ENCODE assay signal across 19 cellular contexts in the genomic region with DNA sequence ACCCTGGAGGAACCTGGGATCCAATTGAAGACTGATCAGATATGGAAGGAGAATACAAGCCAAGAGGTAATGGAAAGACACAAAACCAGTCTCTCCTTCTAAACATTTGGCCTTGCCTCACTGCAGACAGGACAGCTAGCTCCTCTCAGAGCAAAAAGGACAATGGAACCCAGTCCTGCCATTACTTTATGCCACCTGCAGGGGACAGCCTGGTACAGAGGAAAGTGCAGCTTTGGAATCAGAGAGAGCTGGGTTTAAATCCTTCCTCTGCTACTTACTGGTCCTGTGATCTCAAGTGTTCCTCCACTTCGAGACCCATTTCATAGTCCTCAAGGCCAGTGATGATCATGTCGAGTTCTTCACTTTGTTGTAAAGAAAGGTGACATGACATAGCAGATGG.
DNase-seq lines count a peak whose midpoint lies in the region; ATAC-seq and TF ChIP-seq lines count a peak whose summit lies in the region.
"Had no signal": no experiment of that assay in that cellular context is flagged by ENCODE, and none has a peak within 500 bp of the region (broad histone marks: within the 10 kb centered on the region; RNA-seq: fewer than 3 reads in every experiment).

No MANE protein-coding gene starts in this region.

- H3K79me2 ChIP-seq in Loucy (ENCODE audit: insufficient read depth, low read length): no peaks in the 10 kb centered on the region
- no peaks in the 10 kb centered on the region for H3K79me2 ChIP-seq in neural progenitor cell (ENCODE audit: low read depth)

- H3K27ac Mint-ChIP-seq in chondrocyte (ENCODE audit: unreplicated experiment) (no peak overlapping the region), neural progenitor cell (no peak overlapping the region)
- H3K27ac Mint-ChIP-seq in stimulated activated memory B cell treated with anti-CD40 and anti-IgM and Interleukin-4, amounts not matched to agents 10 μg/mL and 1 μg/mL and 100 μg/mL, for 72 hours: no peak overlapping the region
- H3K27ac Mint-ChIP-seq: activated T-helper 2 cell treated with anti-CD3 and anti-CD28 coated beads, Interferon-gamma antibody, Interleukin-2, Interleukin-4, amounts not matched to agents 10 μg/mL and 5 μg/mL and 100 μg/mL, durations not matched to agents 14 hours and 24 hours and 36 hours; CD4-positive, CD25-positive, alpha-beta regulatory T cell had no signal

- TF ChIP-seq CTCF in Loucy (conservative IDR thresholded peaks at IDR 0.05; ENCODE audit: low read length): peak; percentile 38
- peak; percentile 16 for TF ChIP-seq CTCF in chondrocyte (IDR thresholded peaks at IDR 0.05)
- peak; percentile 43 for TF ChIP-seq CTCF in neural progenitor cell (IDR thresholded peaks at IDR 0.05)

- no peak for ATAC-seq in stimulated activated memory B cell treated with anti-CD40 and anti-IgM and Interleukin-4, amounts not matched to agents 10 μg/mL and 1 μg/mL and 100 μg/mL, for 72 hours
- ATAC-seq: sciatic nerve; stimulated activated naive CD8-positive, alpha-beta T cell treated with anti-CD3 and anti-CD28 coated beads, Interleukin-15, Interleukin-2, amounts not matched to agents 100 U/mL and 50 U/mL, for 24 hours had no signal

- H3K4me1 Mint-ChIP-seq in chondrocyte (ENCODE audit: low read depth) (peaks cover 16% of the 10 kb centered on the region), neural progenitor cell (peaks cover 40% of the 10 kb centered on the region)
- peaks cover 37% of the 10 kb centered on the region for H3K4me1 Mint-ChIP-seq in stimulated activated memory B cell treated with anti-CD40 and anti-IgM and Interleukin-4, amounts not matched to agents 10 μg/mL and 1 μg/mL and 100 μg/mL, for 72 hours

- peaks cover 3% of the 10 kb centered on the region for H3K9me3 Mint-ChIP-seq in chondrocyte (ENCODE audit: low read depth)
- H3K9me3 Mint-ChIP-seq in neural progenitor cell: peaks cover 8% of the 10 kb centered on the region
- no peaks in the 10 kb centered on the region for H3K9me3 Mint-ChIP-seq in stimulated activated memory B cell treated with anti-CD40 and anti-IgM and Interleukin-4, amounts not matched to agents 10 μg/mL and 1 μg/mL and 100 μg/mL, for 72 hours
- H3K9me3 Mint-ChIP-seq: activated T-helper 2 cell treated with anti-CD3 and anti-CD28 coated beads, Interferon-gamma antibody, Interleukin-2, Interleukin-4, amounts not matched to agents 10 μg/mL and 5 μg/mL and 100 μg/mL, durations not matched to agents 14 hours and 24 hours and 36 hours had no signal

- H3K27ac ChIP-seq in neural progenitor cell: no peak overlapping the region

- H3K27me3 ChIP-seq in Loucy (ENCODE audit: insufficient read depth, low read length, poor library complexity, severe bottlenecking): no peaks in the 10 kb centered on the region
- H3K27me3 ChIP-seq in neural progenitor cell: no peaks in the 10 kb centered on the region

- H3K4me3 Mint-ChIP-seq in chondrocyte (ENCODE audit: unreplicated experiment) (no peak overlapping the region), neural progenitor cell (no peak overlapping the region)
- no peak overlapping the region for H3K4me3 Mint-ChIP-seq in stimulated activated memory B cell treated with anti-CD40 and anti-IgM and Interleukin-4, amounts not matched to agents 10 μg/mL and 1 μg/mL and 100 μg/mL, for 72 hours

- H3K36me3 ChIP-seq in Loucy (ENCODE audit: insufficient read depth, low read length) (no peaks in the 10 kb centered on the region), neural progenitor cell (no peaks in the 10 kb centered on the region)

- no peaks in the 10 kb centered on the region for H3K9me2 ChIP-seq in Loucy (replicated peaks; ENCODE audit: low read depth, low read length)

- H3K4me3 ChIP-seq in Loucy (ENCODE audit: low read length, poor library complexity, severe bottlenecking): no peak overlapping the region
- no peak overlapping the region for H3K4me3 ChIP-seq in neural progenitor cell
- H3K4me3 ChIP-seq: lung had no signal

- no peak overlapping the region for H3K9ac ChIP-seq in Loucy (ENCODE audit: low read depth, low read length, poor library complexity, severe bottlenecking)
- H3K9ac ChIP-seq in neural progenitor cell: no peak overlapping the region

- no peaks in the 10 kb centered on the region for H3F3A ChIP-seq in Loucy (ENCODE audit: low read depth)
- peaks cover 8% of the 10 kb centered on the region for H3F3A ChIP-seq in neural progenitor cell (ENCODE audit: low read depth)

- H3K36me3 Mint-ChIP-seq in chondrocyte (ENCODE audit: low read depth) (peaks cover 7% of the 10 kb centered on the region), neural progenitor cell (no peaks in the 10 kb centered on the region)
- no peaks in the 10 kb centered on the region for H3K36me3 Mint-ChIP-seq in stimulated activated memory B cell treated with anti-CD40 and anti-IgM and Interleukin-4, amounts not matched to agents 10 μg/mL and 1 μg/mL and 100 μg/mL, for 72 hours
- H3K36me3 Mint-ChIP-seq: CD4-positive, CD25-positive, alpha-beta regulatory T cell had no signal

- H3K9me3 ChIP-seq in Loucy (ENCODE audit: insufficient read depth, low read depth, low read length): no peaks in the 10 kb centered on the region
- no peaks in the 10 kb centered on the region for H3K9me3 ChIP-seq in neural progenitor cell (ENCODE audit: low read depth)

- H3K27me3 Mint-ChIP-seq in chondrocyte (ENCODE audit: low read depth): no peaks in the 10 kb centered on the region
- H3K27me3 Mint-ChIP-seq in neural progenitor cell (ENCODE audit: insufficient read depth, low read depth): peaks cover 5% of the 10 kb centered on the region
- H3K27me3 Mint-ChIP-seq in stimulated activated memory B cell treated with anti-CD40 and anti-IgM and Interleukin-4, amounts not matched to agents 10 μg/mL and 1 μg/mL and 100 μg/mL, for 72 hours: no peaks in the 10 kb centered on the region

- DNase-seq in DMS 273 (lab: John Stamatoyannopoulos, UW; ENCODE audit: unreplicated experiment) (peak; percentile 36), DMS 273 treated with DMSO at 0.1 percent for 48 hours (lab: John Stamatoyannopoulos, UW) (no peak), chondrocyte (ENCODE audit: low spot score) (no peak), neural progenitor cell (ENCODE audit: low spot score) (peak; percentile 19), NCI-H2171 treated with DMSO at 0.1 percent for 48 hours (lab: John Stamatoyannopoulos, UW) (no peak)
- DNase-seq in stimulated activated CD4-positive, alpha-beta T cell treated with anti-CD3 and anti-CD28 coated beads, Interleukin-15, amount 100 ng/mL, for 24 hours: no peak
- DNase-seq: 8988T; activated CD4-positive, alpha-beta T cell treated with anti-CD3 and anti-CD28 coated beads, Interleukin-2, amount 50 U/mL, for 48 hours; amygdala; CD4-positive, CD25-positive, alpha-beta regulatory T cell; NCI-H1930; NCI-H774; Right ventricle myocardium superior; stimulated activated naive CD8-positive, alpha-beta T cell treated with anti-CD3 and anti-CD28 coated beads, Interleukin-15, Interleukin-2, amounts not matched to agents 100 U/mL and 50 U/mL, for 24 hours had no signal

- no peaks in the 10 kb centered on the region for H4K20me1 ChIP-seq in Loucy (ENCODE audit: insufficient read depth, low read length, poor library complexity, severe bottlenecking)
- H4K20me1 ChIP-seq in neural progenitor cell (ENCODE audit: low read depth): no peaks in the 10 kb centered on the region

- peaks cover 7% of the 10 kb centered on the region for H3K4me1 ChIP-seq in Loucy (ENCODE audit: insufficient read depth, low read length, poor library complexity, severe bottlenecking)
- H3K4me1 ChIP-seq in neural progenitor cell: peaks cover 14% of the 10 kb centered on the region

- H2AFZ ChIP-seq in Loucy (ENCODE audit: low read length) (no peak overlapping the region), neural progenitor cell (replicated peaks) (no peak overlapping the region)

- H3K4me2 ChIP-seq in Loucy (ENCODE audit: low read depth, low read length, poor library complexity, severe bottlenecking) (no peak overlapping the region), neural progenitor cell (no peak overlapping the region)

Comparison
In these comparisons a context has a peak if more than half of its experiments do, and no peak if none do; other contexts are left out.
1. DNase-seq: peak in DMS 273 (single experiment) and neural progenitor cell (single experiment); none in DMS 273 treated with DMSO at 0.1 percent for 48 hours (single experiment), chondrocyte (single experiment), NCI-H2171 treated with DMSO at 0.1 percent for 48 hours (single experiment) and stimulated activated CD4-positive, alpha-beta T cell treated with anti-CD3 and anti-CD28 coated beads, Interleukin-15, amount 100 ng/mL, for 24 hours (single experiment).
2. Peak in every context shown above with its lines, with median percentiles within 50 percentile points of each other: CTCF ChIP-seq.